ENCODE assay signal across 24 cellular contexts in the genomic region with DNA sequence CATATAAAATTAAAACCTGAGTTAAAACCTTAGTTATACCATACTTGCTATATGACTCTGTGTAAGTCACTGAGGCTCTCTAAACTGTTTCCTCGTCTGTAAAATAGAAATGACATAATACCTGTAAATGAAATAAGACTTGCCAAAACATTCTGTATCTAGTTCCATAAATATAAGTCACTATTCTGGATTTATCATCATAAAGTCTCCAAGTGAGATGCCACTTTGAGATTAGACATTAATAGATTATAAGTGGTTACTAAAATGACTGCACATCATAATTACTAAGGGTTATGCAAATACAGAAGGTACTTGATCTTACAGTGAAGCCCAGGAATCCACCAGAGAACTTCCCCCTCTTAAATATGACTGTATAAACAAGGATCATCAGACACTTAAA. TPM values are rescaled to one million over a fixed set of nuclear protein-coding genes. Genes with fewer than 3 reads are reported as not detected.
DNase-seq lines count a peak whose midpoint lies in the region; ATAC-seq and TF ChIP-seq lines count a peak whose summit lies in the region.
"Had no signal": no experiment of that assay in that cellular context is flagged by ENCODE, and none has a peak within 500 bp of the region (broad histone marks: within the 10 kb centered on the region; RNA-seq: fewer than 3 reads in every experiment).

No MANE protein-coding gene starts in this region.

- H3K9me3 ChIP-seq in OCI-LY3 (ENCODE audit: insufficient read depth, low read length): no peaks in the 10 kb centered on the region
- H3K9me3 ChIP-seq: BE2C had no signal

- peak overlapping the region; percentile 27 for H3K4me2 ChIP-seq in OCI-LY3 (ENCODE audit: low read length)

- peak; percentile 28 for ATAC-seq in activated naive CD8-positive, alpha-beta T cell treated with anti-CD3 and anti-CD28 coated beads, Interleukin-2, amount 50 U/mL, for 24 hours
- peak; percentile 74 for ATAC-seq in stimulated activated effector memory CD8-positive, alpha-beta T cell treated with anti-CD3 and anti-CD28 coated beads, Interleukin-12 subunit alpha, Interleukin-12 subunit beta, amount 100 ng/mL, for 72 hours
- ATAC-seq in HG02852 (IDR thresholded peaks at IDR 0.05; ENCODE audit: unreplicated experiment): no peak

- no peak overlapping the region for H3K9ac ChIP-seq in OCI-LY3 (ENCODE audit: low read length)

- H3K36me3 Mint-ChIP-seq in activated naive CD8-positive, alpha-beta T cell treated with anti-CD3 and anti-CD28 coated beads, Interleukin-2, amount 50 U/mL, for 24 hours (ENCODE audit: low read depth): peaks cover 20% of the 10 kb centered on the region
- H3K36me3 Mint-ChIP-seq in activated naive CD8-positive, alpha-beta T cell treated with anti-CD3 and anti-CD28 coated beads for 36 hours: peaks cover 14% of the 10 kb centered on the region
- H3K36me3 Mint-ChIP-seq in stimulated activated effector memory CD8-positive, alpha-beta T cell treated with anti-CD3 and anti-CD28 coated beads, Interleukin-12 subunit alpha, Interleukin-12 subunit beta, amount 100 ng/mL, for 72 hours: peaks cover 91% of the 10 kb centered on the region
- no peaks in the 10 kb centered on the region for H3K36me3 Mint-ChIP-seq in glutamatergic neuron (ENCODE audit: unreplicated experiment)

- H3K4me1 Mint-ChIP-seq in activated naive CD8-positive, alpha-beta T cell treated with anti-CD3 and anti-CD28 coated beads, Interleukin-2, amount 50 U/mL, for 24 hours: no peaks in the 10 kb centered on the region
- no peaks in the 10 kb centered on the region for H3K4me1 Mint-ChIP-seq in activated naive CD8-positive, alpha-beta T cell treated with anti-CD3 and anti-CD28 coated beads for 36 hours
- H3K4me1 Mint-ChIP-seq in stimulated activated effector memory CD8-positive, alpha-beta T cell treated with anti-CD3 and anti-CD28 coated beads, Interleukin-12 subunit alpha, Interleukin-12 subunit beta, amount 100 ng/mL, for 72 hours: peaks cover 7% of the 10 kb centered on the region
- peaks cover 2% of the 10 kb centered on the region for H3K4me1 Mint-ChIP-seq in glutamatergic neuron (ENCODE audit: low read depth, unreplicated experiment)
- H3K4me1 Mint-ChIP-seq: CD14-positive monocyte had no signal

- H3K79me2 ChIP-seq in OCI-LY3 (ENCODE audit: low read length): no peaks in the 10 kb centered on the region

- H3K4me3 ChIP-seq in OCI-LY3 (ENCODE audit: low read length): no peak overlapping the region

- no peak overlapping the region for H3K27ac ChIP-seq in OCI-LY3 (ENCODE audit: low read length)

- no peaks in the 10 kb centered on the region for H4K20me1 ChIP-seq in OCI-LY3 (ENCODE audit: insufficient read depth, low read length)

- H3K9me3 Mint-ChIP-seq in activated naive CD8-positive, alpha-beta T cell treated with anti-CD3 and anti-CD28 coated beads, Interleukin-2, amount 50 U/mL, for 24 hours: no peaks in the 10 kb centered on the region
- H3K9me3 Mint-ChIP-seq in activated naive CD8-positive, alpha-beta T cell treated with anti-CD3 and anti-CD28 coated beads for 36 hours: no peaks in the 10 kb centered on the region
- H3K9me3 Mint-ChIP-seq in stimulated activated effector memory CD8-positive, alpha-beta T cell treated with anti-CD3 and anti-CD28 coated beads, Interleukin-12 subunit alpha, Interleukin-12 subunit beta, amount 100 ng/mL, for 72 hours: no peaks in the 10 kb centered on the region
- no peaks in the 10 kb centered on the region for H3K9me3 Mint-ChIP-seq in glutamatergic neuron (ENCODE audit: unreplicated experiment)
- H3K9me3 Mint-ChIP-seq: CD14-positive monocyte had no signal

- peaks cover 30% of the 10 kb centered on the region for H3K36me3 ChIP-seq in OCI-LY3 (replicated peaks; ENCODE audit: low read depth, low read length)

- no peaks in the 10 kb centered on the region for H3K27me3 ChIP-seq in OCI-LY3 (ENCODE audit: low read depth, low read length)
- H3K27me3 ChIP-seq: BE2C had no signal

- H3K27ac Mint-ChIP-seq in activated naive CD8-positive, alpha-beta T cell treated with anti-CD3 and anti-CD28 coated beads, Interleukin-2, amount 50 U/mL, for 24 hours: no peak overlapping the region
- no peak overlapping the region for H3K27ac Mint-ChIP-seq in activated naive CD8-positive, alpha-beta T cell treated with anti-CD3 and anti-CD28 coated beads for 36 hours
- peak overlapping the region; percentile 57 for H3K27ac Mint-ChIP-seq in stimulated activated effector memory CD8-positive, alpha-beta T cell treated with anti-CD3 and anti-CD28 coated beads, Interleukin-12 subunit alpha, Interleukin-12 subunit beta, amount 100 ng/mL, for 72 hours
- H3K27ac Mint-ChIP-seq in glutamatergic neuron (ENCODE audit: unreplicated experiment): no peak overlapping the region

- no peak overlapping the region for H2AFZ ChIP-seq in OCI-LY3 (ENCODE audit: low read depth, low read length)

- TF ChIP-seq CTCF in OCI-LY3 (IDR thresholded peaks at IDR 0.05; ENCODE audit: low read depth, low read length): no peak
- TF ChIP-seq CTCF in glutamatergic neuron (IDR thresholded peaks at IDR 0.05; ENCODE audit: partially characterized antibody, unreplicated experiment): no peak

- peak; percentile 0 for DNase-seq in NOMO-1 treated with DMSO at 0.1 percent for 48 hours (lab: John Stamatoyannopoulos, UW; ENCODE audit: unreplicated experiment)
- no peak for DNase-seq in NOMO-1 treated with dmso at 0.1 percent for 144 hours (lab: John Stamatoyannopoulos, UW; ENCODE audit: unreplicated experiment)
- no peak for DNase-seq in activated naive CD8-positive, alpha-beta T cell treated with anti-CD3 and anti-CD28 coated beads, Interleukin-2, amount 50 U/mL, for 24 hours
- no peak for DNase-seq in activated naive CD8-positive, alpha-beta T cell treated with anti-CD3 and anti-CD28 coated beads for 36 hours
- no peak for DNase-seq in stimulated activated effector memory CD8-positive, alpha-beta T cell treated with anti-CD3 and anti-CD28 coated beads, Interleukin-12 subunit alpha, Interleukin-12 subunit beta, amount 100 ng/mL, for 72 hours (ENCODE audit: low spot score in 2 of 2)
- DNase-seq in glutamatergic neuron: no peak
- DNase-seq: 8988T, ACHN, BE2C, Calu3, DMS153, IMR-90, KG1, NCI-H1092, NCI-H1417 treated with DMSO at 0.1 percent for 48 hours, NCI-H1694 treated with DMSO at 0.1 percent for 48 hours, NCI-H2081 treated with DMSO at 0.1 percent for 48 hours, NCI-H2171, NCI-H226, NCI-H510A, NCI-H69 had no signal

- no peak overlapping the region for H3K4me3 Mint-ChIP-seq in activated naive CD8-positive, alpha-beta T cell treated with anti-CD3 and anti-CD28 coated beads, Interleukin-2, amount 50 U/mL, for 24 hours
- no peak overlapping the region for H3K4me3 Mint-ChIP-seq in activated naive CD8-positive, alpha-beta T cell treated with anti-CD3 and anti-CD28 coated beads for 36 hours
- H3K4me3 Mint-ChIP-seq in stimulated activated effector memory CD8-positive, alpha-beta T cell treated with anti-CD3 and anti-CD28 coated beads, Interleukin-12 subunit alpha, Interleukin-12 subunit beta, amount 100 ng/mL, for 72 hours: no peak overlapping the region
- no peak overlapping the region for H3K4me3 Mint-ChIP-seq in glutamatergic neuron (ENCODE audit: unreplicated experiment)
- H3K4me3 Mint-ChIP-seq: CD14-positive monocyte had no signal

- H3K4me1 ChIP-seq in OCI-LY3 (ENCODE audit: low read length): peaks cover 9% of the 10 kb centered on the region
- H3K4me1 ChIP-seq: BE2C had no signal

- H3K27me3 Mint-ChIP-seq in activated naive CD8-positive, alpha-beta T cell treated with anti-CD3 and anti-CD28 coated beads, Interleukin-2, amount 50 U/mL, for 24 hours: no peaks in the 10 kb centered on the region
- H3K27me3 Mint-ChIP-seq in activated naive CD8-positive, alpha-beta T cell treated with anti-CD3 and anti-CD28 coated beads for 36 hours: no peaks in the 10 kb centered on the region
- peaks cover 1% of the 10 kb centered on the region for H3K27me3 Mint-ChIP-seq in glutamatergic neuron (ENCODE audit: unreplicated experiment)

RNA-seq across cellular contexts. Expression of a gene that starts 12.0 kb away (rescaled TPM):
- 10 to 100 TPM; 16.6 to 17.0 TPM for total RNA-seq in activated naive CD8-positive, alpha-beta T cell treated with anti-CD3 and anti-CD28 coated beads for 36 hours
- 2.4 TPM for total RNA-seq in glutamatergic neuron (ENCODE audit: unreplicated experiment)

RNA-seq across cellular contexts. Expression of a gene that starts 52.5 kb away (rescaled TPM):
- total RNA-seq in activated naive CD8-positive, alpha-beta T cell treated with anti-CD3 and anti-CD28 coated beads for 36 hours: 10 to 100 TPM; 24.3 to 26.2 TPM
- 16.9 TPM for total RNA-seq in glutamatergic neuron (ENCODE audit: unreplicated experiment)
